1 cellular context compared by ENCODE assay signal in the genomic region with DNA sequence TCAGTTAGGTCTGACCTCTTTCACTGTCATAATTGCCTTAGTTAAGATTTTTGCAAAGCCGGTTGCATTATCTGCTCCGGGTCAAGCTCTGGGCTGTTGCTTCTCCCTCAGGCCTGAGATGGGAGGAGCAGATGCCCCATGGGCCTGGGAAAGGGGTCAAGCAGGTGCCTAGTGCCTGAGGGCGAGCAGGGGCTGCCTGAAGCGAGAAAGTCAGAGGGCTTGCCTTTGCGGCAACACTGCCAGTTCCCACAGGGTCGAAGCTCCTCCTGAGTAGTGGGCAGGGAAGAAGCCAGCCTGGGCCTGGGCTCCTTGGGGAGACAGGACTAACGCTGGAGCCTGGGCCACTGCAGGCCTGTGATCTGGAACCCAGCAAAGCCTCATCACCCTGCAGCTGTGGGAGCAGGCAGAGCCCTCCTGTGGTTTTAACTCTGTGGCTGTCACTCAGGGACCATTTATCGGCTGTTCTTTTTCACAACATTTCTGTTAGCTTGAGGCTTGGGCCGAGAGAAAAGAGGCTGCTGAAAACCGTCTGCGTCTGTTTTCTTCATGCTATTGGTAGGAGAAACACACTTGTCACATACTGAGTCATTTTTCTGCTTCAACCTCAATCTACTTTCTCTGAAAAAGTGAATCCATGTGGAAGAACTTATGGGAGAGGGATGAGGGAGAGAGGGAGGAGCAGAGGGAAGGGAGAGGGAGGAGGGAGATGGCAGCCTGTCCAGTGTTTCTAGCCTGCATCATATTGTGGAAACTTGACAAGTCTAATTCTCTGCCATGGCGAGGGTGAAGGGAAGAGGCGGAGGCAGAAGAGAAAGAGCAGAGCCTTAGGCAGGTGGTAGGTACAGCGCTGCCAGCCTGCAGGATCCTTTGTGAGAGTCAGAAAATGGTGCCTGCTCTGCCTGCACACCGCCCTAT.
TF ChIP-seq lines count a peak whose summit lies in the region.

No MANE protein-coding gene starts in this region.

TF ChIP-seq in K562, 482 proteins besides CTCF, POLR2A, EP300 and RAD21 (continued from another document):
- 0 out of 4 replicates have a peak, but pooled peaks of 1 of the 2 experiments have one; percentile 35 for TF ChIP-seq MAZ (CRISPR knock-in tag; conservative IDR thresholded peaks at IDR 0.05 in 1 of 2, IDR thresholded peaks at IDR 0.05 in 1 of 2)
- TF ChIP-seq, protein P1, sequence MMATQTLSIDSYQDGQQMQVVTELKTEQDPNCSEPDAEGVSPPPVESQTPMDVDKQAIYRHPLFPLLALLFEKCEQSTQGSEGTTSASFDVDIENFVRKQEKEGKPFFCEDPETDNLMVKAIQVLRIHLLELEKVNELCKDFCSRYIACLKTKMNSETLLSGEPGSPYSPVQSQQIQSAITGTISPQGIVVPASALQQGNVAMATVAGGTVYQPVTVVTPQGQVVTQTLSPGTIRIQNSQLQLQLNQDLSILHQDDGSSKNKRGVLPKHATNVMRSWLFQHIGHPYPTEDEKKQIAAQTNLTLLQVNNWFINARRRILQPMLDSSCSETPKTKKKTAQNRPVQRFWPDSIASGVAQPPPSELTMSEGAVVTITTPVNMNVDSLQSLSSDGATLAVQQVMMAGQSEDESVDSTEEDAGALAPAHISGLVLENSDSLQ (IDR thresholded peaks at IDR 0.05) = peak; percentile 97
